In the genomic region with DNA sequence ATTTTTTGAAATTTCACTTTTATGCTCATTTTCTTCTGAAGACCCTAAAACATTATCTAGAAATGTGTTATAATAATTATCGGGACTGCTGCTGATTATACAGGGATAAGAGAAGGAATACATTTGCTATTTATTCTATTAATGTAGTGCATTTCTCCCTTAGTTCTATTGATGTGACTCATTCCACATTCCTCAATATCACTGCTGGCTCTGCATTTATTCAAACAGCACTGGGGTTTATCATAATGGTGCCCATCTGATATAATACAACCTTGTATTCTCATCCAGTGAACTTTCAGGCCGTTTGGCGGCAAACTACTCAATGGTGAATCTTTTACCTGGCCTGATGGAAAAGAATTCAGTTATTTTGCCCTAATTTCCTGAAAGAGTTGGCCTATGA, we compare ENCODE assay signal across 27 cellular contexts. TPM values are rescaled to one million over a fixed set of nuclear protein-coding genes. Genes with fewer than 3 reads are reported as not detected.
"Had no signal": no experiment of that assay in that cellular context is flagged by ENCODE, and none has a peak within 500 bp of the region (broad histone marks: within the 10 kb centered on the region; RNA-seq: fewer than 3 reads in every experiment).

No MANE protein-coding gene starts in this region.

- H3K4me3 ChIP-seq: body of pancreas, coronary artery, gastroesophageal sphincter, pancreas, prostate gland, sigmoid colon, smooth muscle cell, suprapubic skin, tibial nerve had no signal

- H3K4me1 Mint-ChIP-seq: activated CD4-positive, alpha-beta T cell treated with anti-CD3 and anti-CD28 coated beads for 36 hours; activated CD8-positive, alpha-beta memory T cell treated with anti-CD3 and anti-CD28 coated beads, Interleukin-2, amount 10 ng/mL, durations not matched to agents 7 days and 5 days; naive thymus-derived CD4-positive, alpha-beta T cell had no signal

- H3K4me3 Mint-ChIP-seq: activated CD4-positive, alpha-beta T cell treated with anti-CD3 and anti-CD28 coated beads for 36 hours; activated CD8-positive, alpha-beta memory T cell treated with anti-CD3 and anti-CD28 coated beads, Interleukin-2, amount 10 ng/mL, durations not matched to agents 7 days and 5 days; activated CD8-positive, alpha-beta T cell treated with anti-CD3 and anti-CD28 coated beads, Interleukin-2, amount 10 ng/mL, durations not matched to agents 7 days and 5 days; naive thymus-derived CD4-positive, alpha-beta T cell had no signal

- ATAC-seq: activated CD4-positive, alpha-beta T cell treated with anti-CD3 and anti-CD28 coated beads for 36 hours; activated CD8-positive, alpha-beta memory T cell treated with anti-CD3 and anti-CD28 coated beads, Interleukin-2, amount 10 ng/mL, durations not matched to agents 7 days and 5 days; activated CD8-positive, alpha-beta T cell treated with anti-CD3 and anti-CD28 coated beads, Interleukin-2, amount 10 ng/mL, durations not matched to agents 7 days and 5 days; activated naive CD4-positive, alpha-beta T cell treated with anti-CD3 and anti-CD28 coated beads, Interleukin-2, amount 50 U/mL, for 72 hours; body of pancreas; gastroesophageal sphincter; left colon; naive thymus-derived CD4-positive, alpha-beta T cell; pancreas had no signal

- H3K4me1 ChIP-seq: body of pancreas, gastroesophageal sphincter, pancreas, prostate gland, sigmoid colon, suprapubic skin, tibial nerve had no signal

- H3K36me3 Mint-ChIP-seq: activated CD8-positive, alpha-beta memory T cell treated with anti-CD3 and anti-CD28 coated beads, Interleukin-2, amount 10 ng/mL, durations not matched to agents 7 days and 5 days; activated naive CD4-positive, alpha-beta T cell treated with anti-CD3 and anti-CD28 coated beads, Interleukin-2, amount 50 U/mL, for 72 hours; naive thymus-derived CD4-positive, alpha-beta T cell had no signal

- H3K36me3 ChIP-seq: gastroesophageal sphincter, pancreas, prostate gland, sigmoid colon, suprapubic skin, tibial nerve had no signal

- H3K4me2 ChIP-seq: smooth muscle cell had no signal

- H3K9me3 ChIP-seq: body of pancreas, gastroesophageal sphincter, pancreas, prostate gland, sigmoid colon, suprapubic skin, tibial nerve had no signal

- H3K27ac ChIP-seq: body of pancreas, coronary artery, dorsolateral prefrontal cortex, gastroesophageal sphincter, pancreas, prostate gland, sigmoid colon, suprapubic skin, tibial nerve had no signal

- DNase-seq: activated CD4-positive, alpha-beta T cell treated with anti-CD3 and anti-CD28 coated beads for 36 hours; activated CD4-positive, CD25-positive, alpha-beta regulatory T cell; activated CD8-positive, alpha-beta memory T cell treated with anti-CD3 and anti-CD28 coated beads, Interleukin-2, amount 10 ng/mL, durations not matched to agents 7 days and 5 days; activated CD8-positive, alpha-beta T cell treated with anti-CD3 and anti-CD28 coated beads, Interleukin-2, amount 10 ng/mL, durations not matched to agents 7 days and 5 days; activated T-cell treated with anti-CD3 and anti-CD28 coated beads, Interleukin-2, amount 50 U/mL, for 48 hours; anterior cingulate cortex; body of pancreas; dorsolateral prefrontal cortex; effector memory CD4-positive, alpha-beta T cell; hippocampal formation; kidney; left colon; midbrain; naive thymus-derived CD4-positive, alpha-beta T cell; pancreas; sigmoid colon; stimulated activated CD4-positive, alpha-beta T cell treated with anti-CD3 and anti-CD28 coated beads, Interleukin-1b, Interleukin-23, amount 100 ng/mL, for 48 hours; stimulated activated naive CD4-positive, alpha-beta T cell; T-helper 1 cell had no signal

- FAIRE-seq: kidney, pancreas had no signal

- H3K27me3 Mint-ChIP-seq: activated CD8-positive, alpha-beta memory T cell treated with anti-CD3 and anti-CD28 coated beads, Interleukin-2, amount 10 ng/mL, durations not matched to agents 7 days and 5 days; naive thymus-derived CD4-positive, alpha-beta T cell had no signal

- H3K27me3 ChIP-seq: body of pancreas, dorsolateral prefrontal cortex, gastroesophageal sphincter, sigmoid colon, suprapubic skin, tibial nerve had no signal

- H3K27ac Mint-ChIP-seq: activated CD4-positive, alpha-beta T cell treated with anti-CD3 and anti-CD28 coated beads for 36 hours; activated CD8-positive, alpha-beta memory T cell treated with anti-CD3 and anti-CD28 coated beads, Interleukin-2, amount 10 ng/mL, durations not matched to agents 7 days and 5 days; activated CD8-positive, alpha-beta T cell treated with anti-CD3 and anti-CD28 coated beads, Interleukin-2, amount 10 ng/mL, durations not matched to agents 7 days and 5 days; activated naive CD4-positive, alpha-beta T cell treated with anti-CD3 and anti-CD28 coated beads, Interleukin-2, amount 50 U/mL, for 72 hours; activated T-helper 2 cell treated with anti-CD3 and anti-CD28 coated beads, Interferon-gamma antibody, Interleukin-2, Interleukin-4, amounts not matched to agents 10 μg/mL and 5 μg/mL and 100 μg/mL, durations not matched to agents 14 hours and 24 hours and 36 hours; naive thymus-derived CD4-positive, alpha-beta T cell had no signal

RNA-seq across cellular contexts. Expression of a gene that starts 7.8 kb away (rescaled TPM):
- total RNA-seq: activated CD4-positive, alpha-beta T cell treated with anti-CD3 and anti-CD28 coated beads for 36 hours; activated CD8-positive, alpha-beta memory T cell treated with anti-CD3 and anti-CD28 coated beads, Interleukin-2, amount 10 ng/mL, durations not matched to agents 7 days and 5 days; activated CD8-positive, alpha-beta T cell treated with anti-CD3 and anti-CD28 coated beads, Interleukin-2, amount 10 ng/mL, durations not matched to agents 7 days and 5 days; activated naive CD4-positive, alpha-beta T cell treated with anti-CD3 and anti-CD28 coated beads, Interleukin-2, amount 50 U/mL, for 72 hours; activated T-helper 2 cell treated with anti-CD3 and anti-CD28 coated beads, Interferon-gamma antibody, Interleukin-2, Interleukin-4, amounts not matched to agents 10 μg/mL and 5 μg/mL and 100 μg/mL, durations not matched to agents 14 hours and 24 hours and 36 hours; naive thymus-derived CD4-positive, alpha-beta T cell had no signal
